ENCODE assay signal across 10 cellular contexts in the genomic region with DNA sequence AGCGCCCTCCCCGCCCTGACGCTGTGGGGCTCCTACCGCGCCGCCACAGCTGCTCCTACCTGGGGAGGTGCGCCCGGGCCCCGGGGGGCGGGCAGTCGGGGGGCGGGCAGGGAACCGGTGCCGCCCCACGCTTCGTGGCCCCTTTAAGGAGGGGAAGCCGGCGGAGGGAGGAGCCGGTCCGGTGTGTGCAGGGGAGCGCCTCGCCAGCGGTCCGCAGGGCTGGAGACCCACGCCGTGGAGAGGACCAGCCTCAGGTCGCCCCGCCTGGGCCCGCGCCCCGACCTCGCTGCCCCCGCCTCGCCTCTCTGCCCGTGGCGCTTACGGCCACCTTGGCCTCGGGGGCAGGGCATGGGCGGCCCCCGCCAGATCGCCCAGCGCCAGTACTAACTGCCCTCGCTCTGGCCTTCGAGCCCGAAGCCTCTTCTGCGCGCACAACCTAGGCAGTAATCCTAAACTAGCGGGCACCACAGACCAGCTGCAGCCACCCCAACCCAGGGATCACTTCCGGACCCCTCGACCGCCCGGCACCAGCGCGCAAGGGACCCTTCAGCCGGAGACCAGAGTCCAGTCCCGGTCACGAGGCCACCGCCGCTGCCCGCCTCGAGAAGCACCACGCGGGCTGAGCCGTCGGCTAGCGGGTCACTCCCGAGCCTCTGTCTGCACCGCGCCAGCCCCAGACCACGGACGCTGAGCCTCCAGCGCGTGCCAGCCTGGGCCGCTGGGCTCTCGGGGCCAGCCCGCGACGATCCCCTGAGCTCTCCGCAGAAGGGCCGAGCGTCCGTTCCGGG. TPM values are rescaled to one million over a fixed set of nuclear protein-coding genes. Genes with fewer than 3 reads are reported as not detected.
A peak's percentile ranks its signal among the peaks of the same experiment; 100 is the strongest.
DNase-seq lines count a peak whose midpoint lies in the region; ATAC-seq and TF ChIP-seq lines count a peak whose summit lies in the region.
"Had no signal": no experiment of that assay in that cellular context is flagged by ENCODE, and none has a peak within 500 bp of the region (broad histone marks: within the 10 kb centered on the region; RNA-seq: fewer than 3 reads in every experiment).

TSS of gene FOXE1 (plus strand) at position 171 of the 788 bp plus-strand sequence. CDS start 689 bp downstream, outside the sequence.

- intact Hi-C loops in activated T-helper 1 cell treated with anti-CD3 and anti-CD28 coated beads, Interleukin-12 subunit alpha, Interleukin-12 subunit beta, Interleukin-2, Interleukin-4 antibody, amounts not matched to agents 30 ng/mL and 10 ng/mL and 1 ng/mL, durations not matched to agents 14 hours and 24 hours and 36 hours (cut with micrococcal nuclease) = loop anchor here (2.0 to 10.0 kb wide), 4 partner anchors 49 to 628 kb away; partner anchors contain the start of gene TMOD1
- intact Hi-C loops in left lung (cut with DNase I) = no loop called here

- peaks cover 100% of the 10 kb centered on the region in 2 donors for H3K27me3 ChIP-seq in left lung
- H3K27me3 ChIP-seq in thoracic aorta (replicated peaks; ENCODE audit: insufficient read depth) = peaks cover 18% of the 10 kb centered on the region

- CTCF ChIA-PET in activated CD8-positive, alpha-beta memory T cell treated with anti-CD3 and anti-CD28 coated beads, Interleukin-2, amount 10 ng/mL, durations not matched to agents 7 days and 5 days (lab: Charles Lee) = interaction anchor here (1.0 to 1.2 kb wide), 3 partner anchors 11 to 53 kb away, joined by 3 to 4 read pairs (median 3); no protein-coding TSS in a partner anchor

- H3K36me3 ChIP-seq in left lung (no peaks in the 10 kb centered on the region), thoracic aorta (no peaks in the 10 kb centered on the region)
- H3K36me3 ChIP-seq: ovary had no signal

- no peaks in the 10 kb centered on the region for H3K9me3 ChIP-seq in left lung
- no peaks in the 10 kb centered on the region for H3K9me3 ChIP-seq in thoracic aorta
- H3K9me3 ChIP-seq: ovary had no signal

- no peaks in the 10 kb centered on the region for H3K9me3 Mint-ChIP-seq in activated CD8-positive, alpha-beta memory T cell treated with anti-CD3 and anti-CD28 coated beads, Interleukin-2, amount 10 ng/mL, durations not matched to agents 7 days and 5 days (ENCODE audit: low read depth)
- H3K9me3 Mint-ChIP-seq in activated T-helper 1 cell treated with anti-CD3 and anti-CD28 coated beads, Interleukin-12 subunit alpha, Interleukin-12 subunit beta, Interleukin-2, Interleukin-4 antibody, amounts not matched to agents 30 ng/mL and 10 ng/mL and 1 ng/mL, durations not matched to agents 14 hours and 24 hours and 36 hours = no peaks in the 10 kb centered on the region

- peaks cover 15% of the 10 kb centered on the region for H3K4me1 Mint-ChIP-seq in activated CD8-positive, alpha-beta memory T cell treated with anti-CD3 and anti-CD28 coated beads, Interleukin-2, amount 10 ng/mL, durations not matched to agents 7 days and 5 days
- peaks cover 24% of the 10 kb centered on the region for H3K4me1 Mint-ChIP-seq in activated T-helper 1 cell treated with anti-CD3 and anti-CD28 coated beads, Interleukin-12 subunit alpha, Interleukin-12 subunit beta, Interleukin-2, Interleukin-4 antibody, amounts not matched to agents 30 ng/mL and 10 ng/mL and 1 ng/mL, durations not matched to agents 14 hours and 24 hours and 36 hours (ENCODE audit: low read depth)

- H3K4me3 Mint-ChIP-seq in activated CD8-positive, alpha-beta memory T cell treated with anti-CD3 and anti-CD28 coated beads, Interleukin-2, amount 10 ng/mL, durations not matched to agents 7 days and 5 days = peak within 1 kb of the TSS; percentile 67
- peak within 1 kb of the TSS; percentile 74 for H3K4me3 Mint-ChIP-seq in activated T-helper 1 cell treated with anti-CD3 and anti-CD28 coated beads, Interleukin-12 subunit alpha, Interleukin-12 subunit beta, Interleukin-2, Interleukin-4 antibody, amounts not matched to agents 30 ng/mL and 10 ng/mL and 1 ng/mL, durations not matched to agents 14 hours and 24 hours and 36 hours

- H3K27ac ChIP-seq in left lung = no peak within 1 kb of the TSS
- no peak within 1 kb of the TSS for H3K27ac ChIP-seq in thoracic aorta
- H3K27ac ChIP-seq: ovary had no signal

- no peak for ATAC-seq in activated CD8-positive, alpha-beta memory T cell treated with anti-CD3 and anti-CD28 coated beads, Interleukin-2, amount 10 ng/mL, durations not matched to agents 7 days and 5 days
- ATAC-seq in left lung = peak; percentile 22
- no peak for ATAC-seq in thoracic aorta (ENCODE audit: insufficient number of reproducible peaks, low FRiP score, low read depth)
- ATAC-seq in GM21786 (IDR thresholded peaks at IDR 0.05; ENCODE audit: unreplicated experiment) = no peak
- no peak for ATAC-seq in HG03280 (IDR thresholded peaks at IDR 0.05; ENCODE audit: unreplicated experiment)
- ATAC-seq in HG03108 (IDR thresholded peaks at IDR 0.05; ENCODE audit: unreplicated experiment) = no peak

- H3K4me3 ChIP-seq in left lung (peak within 1 kb of the TSS; percentile 12 to 35), thoracic aorta (peak within 1 kb of the TSS; percentile 61)
- H3K4me3 ChIP-seq: ovary had no signal

- TF ChIP-seq CTCF in left lung (IDR thresholded peaks at IDR 0.05) (no peak), thoracic aorta (IDR thresholded peaks at IDR 0.05) (no peak)

- H3K27ac Mint-ChIP-seq in activated CD8-positive, alpha-beta memory T cell treated with anti-CD3 and anti-CD28 coated beads, Interleukin-2, amount 10 ng/mL, durations not matched to agents 7 days and 5 days = peak within 1 kb of the TSS; percentile 50
- H3K27ac Mint-ChIP-seq in activated T-helper 1 cell treated with anti-CD3 and anti-CD28 coated beads, Interleukin-12 subunit alpha, Interleukin-12 subunit beta, Interleukin-2, Interleukin-4 antibody, amounts not matched to agents 30 ng/mL and 10 ng/mL and 1 ng/mL, durations not matched to agents 14 hours and 24 hours and 36 hours = peak within 1 kb of the TSS; percentile 42

- peaks cover 2% of the 10 kb centered on the region for H3K36me3 Mint-ChIP-seq in activated CD8-positive, alpha-beta memory T cell treated with anti-CD3 and anti-CD28 coated beads, Interleukin-2, amount 10 ng/mL, durations not matched to agents 7 days and 5 days
- H3K36me3 Mint-ChIP-seq in activated T-helper 1 cell treated with anti-CD3 and anti-CD28 coated beads, Interleukin-12 subunit alpha, Interleukin-12 subunit beta, Interleukin-2, Interleukin-4 antibody, amounts not matched to agents 30 ng/mL and 10 ng/mL and 1 ng/mL, durations not matched to agents 14 hours and 24 hours and 36 hours (ENCODE audit: low read depth) = no peaks in the 10 kb centered on the region

- peaks cover 15 to 46% of the 10 kb centered on the region in 2 donors for H3K4me1 ChIP-seq in left lung
- peaks cover 2 to 34% of the 10 kb centered on the region in 2 donors for H3K4me1 ChIP-seq in thoracic aorta (ENCODE audit: control insufficient read depth in 1 of 2, low read depth in 2 of 2)

- H3K27me3 Mint-ChIP-seq in activated CD8-positive, alpha-beta memory T cell treated with anti-CD3 and anti-CD28 coated beads, Interleukin-2, amount 10 ng/mL, durations not matched to agents 7 days and 5 days = peaks cover 86% of the 10 kb centered on the region
- peaks cover 78% of the 10 kb centered on the region for H3K27me3 Mint-ChIP-seq in activated T-helper 1 cell treated with anti-CD3 and anti-CD28 coated beads, Interleukin-12 subunit alpha, Interleukin-12 subunit beta, Interleukin-2, Interleukin-4 antibody, amounts not matched to agents 30 ng/mL and 10 ng/mL and 1 ng/mL, durations not matched to agents 14 hours and 24 hours and 36 hours (ENCODE audit: insufficient read depth)

- no peak for DNase-seq in activated CD8-positive, alpha-beta memory T cell treated with anti-CD3 and anti-CD28 coated beads, Interleukin-2, amount 10 ng/mL, durations not matched to agents 7 days and 5 days
- no peak for DNase-seq in activated CD8-positive, alpha-beta memory T cell treated with anti-CD3 and anti-CD28 coated beads, Interleukin-2, amount 50 U/mL, for 48 hours
- DNase-seq in activated T-helper 1 cell treated with anti-CD3 and anti-CD28 coated beads, Interleukin-12 subunit alpha, Interleukin-12 subunit beta, Interleukin-2, Interleukin-4 antibody, amounts not matched to agents 30 ng/mL and 10 ng/mL and 1 ng/mL, durations not matched to agents 14 hours and 24 hours and 36 hours (ENCODE audit: low spot score) = no peak
- DNase-seq in left lung (peak in 1 of 2 donors; percentile 78), thoracic aorta (ENCODE audit: low spot score) (no peak)

RNA-seq across cellular contexts. Expression of gene FOXE1, which starts in this region (rescaled TPM):
- not detected for total RNA-seq in activated CD8-positive, alpha-beta memory T cell treated with anti-CD3 and anti-CD28 coated beads, Interleukin-2, amount 10 ng/mL, durations not matched to agents 7 days and 5 days
- 0.05 TPM in 1 of 2 replicates, not detected in the other for total RNA-seq in activated T-helper 1 cell treated with anti-CD3 and anti-CD28 coated beads, Interleukin-12 subunit alpha, Interleukin-12 subunit beta, Interleukin-2, Interleukin-4 antibody, amounts not matched to agents 30 ng/mL and 10 ng/mL and 1 ng/mL, durations not matched to agents 14 hours and 24 hours and 36 hours
- total RNA-seq in left lung = not detected
- total RNA-seq in thoracic aorta = under 1 TPM; 0.21 to 0.68 TPM
- total RNA-seq: HT-29, ovary had no signal

Comparison
In these comparisons a context has a peak if more than half of its experiments do, and no peak if none do; other contexts are left out.
1. Peak in ATAC-seq and H3K4me3 ChIP-seq in left lung; RNA of the gene not detected or under 1 TPM.